11 cellular contexts compared by ENCODE assay signal in the genomic region with DNA sequence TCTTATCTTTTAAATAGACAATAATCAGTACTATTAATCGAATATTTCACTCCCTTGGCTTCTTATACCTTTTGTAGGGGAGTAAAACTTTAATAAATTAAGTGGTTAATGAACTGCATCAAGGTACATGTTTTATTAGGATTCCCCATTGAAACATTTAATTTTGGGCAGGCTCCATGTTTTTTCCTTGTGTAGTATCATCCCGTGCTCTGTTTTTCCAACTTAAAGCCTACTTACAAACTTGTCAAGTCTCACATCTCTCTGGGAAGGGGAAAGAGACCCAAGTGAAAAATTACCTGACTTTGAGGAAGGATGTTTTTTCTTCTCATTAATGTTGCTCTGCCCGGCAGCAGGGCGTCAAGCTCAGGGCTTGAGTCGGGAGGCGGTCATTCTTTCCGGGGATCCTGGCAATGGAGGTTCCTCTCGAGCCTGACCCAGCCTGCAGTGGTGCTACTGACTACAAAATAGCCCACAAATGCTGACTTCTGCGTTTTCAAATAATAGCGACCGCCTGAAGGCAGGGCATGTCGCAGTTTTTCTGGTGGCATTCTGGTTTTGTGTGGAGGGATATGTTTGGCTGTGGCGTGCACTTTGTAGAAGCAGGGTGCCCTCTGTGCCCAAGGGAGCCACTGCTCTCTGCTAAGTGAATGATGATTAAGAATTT. TPM values are rescaled to one million over a fixed set of nuclear protein-coding genes. Genes with fewer than 3 reads are reported as not detected.
DNase-seq lines count a peak whose midpoint lies in the region; ATAC-seq and TF ChIP-seq lines count a peak whose summit lies in the region.
"Had no signal": no experiment of that assay in that cellular context is flagged by ENCODE, and none has a peak within 500 bp of the region (broad histone marks: within the 10 kb centered on the region; RNA-seq: fewer than 3 reads in every experiment).

No MANE protein-coding gene starts in this region.

- no peak overlapping the region for H3K27ac Mint-ChIP-seq in CD4-positive, alpha-beta T cell
- H3K27ac Mint-ChIP-seq in IgD-negative memory B cell = no peak overlapping the region
- H3K27ac Mint-ChIP-seq in naive thymus-derived CD8-positive, alpha-beta T cell = no peak overlapping the region

- POLR2A ChIA-PET in CD4-positive, alpha-beta T cell (lab: Charles Lee) = no interaction called here
- POLR2A ChIA-PET in naive thymus-derived CD8-positive, alpha-beta T cell (lab: Charles Lee) = no interaction called here
- POLR2A ChIA-PET in GM10248 (lab: Yijun Ruan, JAX) = no interaction called here

- peaks cover 79% of the 10 kb centered on the region for H3K27me3 Mint-ChIP-seq in CD4-positive, alpha-beta T cell
- peaks cover 40% of the 10 kb centered on the region for H3K27me3 Mint-ChIP-seq in IgD-negative memory B cell
- H3K27me3 Mint-ChIP-seq in naive thymus-derived CD8-positive, alpha-beta T cell = peaks cover 42 to 69% (median 65%) of the 10 kb centered on the region in 5 donors

- H3K9me3 Mint-ChIP-seq in CD4-positive, alpha-beta T cell = no peaks in the 10 kb centered on the region
- H3K9me3 Mint-ChIP-seq in IgD-negative memory B cell = peaks cover 0 to 2% (median 0%) of the 10 kb centered on the region in 3 donors
- H3K9me3 Mint-ChIP-seq in naive thymus-derived CD8-positive, alpha-beta T cell = peaks cover 0 to 5% (median 0%) of the 10 kb centered on the region in 9 donors

- peaks cover 20% of the 10 kb centered on the region for H3K4me1 Mint-ChIP-seq in CD4-positive, alpha-beta T cell (ENCODE audit: low read depth)
- H3K4me1 Mint-ChIP-seq in IgD-negative memory B cell = peaks cover 5 to 9% (median 6%) of the 10 kb centered on the region in 3 donors
- H3K4me1 Mint-ChIP-seq in naive thymus-derived CD8-positive, alpha-beta T cell = peaks cover 2 to 22% (median 10%) of the 10 kb centered on the region in 4 donors

- CTCF ChIA-PET in CD4-positive, alpha-beta T cell (lab: Charles Lee) = no interaction called here
- CTCF ChIA-PET in GM10248 (lab: Yijun Ruan, JAX) = no interaction called here

- peaks cover 88% of the 10 kb centered on the region for H3K27me3 ChIP-seq in CD4-positive, alpha-beta T cell (ENCODE audit: control insufficient read depth, insufficient read depth, low read length)
- no peaks in the 10 kb centered on the region for H3K27me3 ChIP-seq in endocrine pancreas (ENCODE audit: control insufficient read depth, insufficient read depth, low read length)

- peak overlapping the region; percentile 35 for H3K4me3 Mint-ChIP-seq in CD4-positive, alpha-beta T cell
- peak overlapping the region in 3 of 4 donors; percentile 67 to 93 (median 77) for H3K4me3 Mint-ChIP-seq in IgD-negative memory B cell
- peak overlapping the region in 6 of 10 donors; percentile 8 to 58 (median 39) for H3K4me3 Mint-ChIP-seq in naive thymus-derived CD8-positive, alpha-beta T cell

- H3K4me3 ChIP-seq in endocrine pancreas (ENCODE audit: control insufficient read depth, insufficient read depth, low read length) = peak overlapping the region; percentile 93

- intact Hi-C loops in CD4-positive, alpha-beta T cell (cut with DNase I, micrococcal nuclease) = no loop called here

- H3K9ac ChIP-seq in endocrine pancreas (ENCODE audit: control insufficient read depth, insufficient read depth, low read length) = peak overlapping the region; percentile 61

- DNase-seq in CD4-positive, alpha-beta T cell = no peak
- no peak for DNase-seq in naive thymus-derived CD8-positive, alpha-beta T cell
- DNase-seq in cortex of kidney (lab: John Stamatoyannopoulos, UW) (no peak), GM10248 (ENCODE audit: extremely low spot score) (no peak)
- DNase-seq in activated CD4-positive, alpha-beta T cell treated with anti-CD3 and anti-CD28 coated beads for 4 hours = no peak
- DNase-seq: anterior cingulate cortex; stimulated activated CD4-positive, alpha-beta T cell treated with anti-CD3 and anti-CD28 coated beads, Interleukin-12 subunit alpha, Interleukin-12 subunit beta, amount 100 ng/mL, for 4 hours had no signal

- H3K27ac ChIP-seq in CD4-positive, alpha-beta T cell (ENCODE audit: low read depth, low read length) = no peak overlapping the region

- TF ChIP-seq CTCF in CD4-positive, alpha-beta T cell (IDR thresholded peaks at IDR 0.05) = no peak
- TF ChIP-seq CTCF in GM10248 (IDR thresholded peaks at IDR 0.05; ENCODE audit: control extremely low read depth, extremely low read depth, low read depth, missing control alignments) = no peak

- H3K36me3 Mint-ChIP-seq in CD4-positive, alpha-beta T cell (ENCODE audit: low read depth) = no peaks in the 10 kb centered on the region
- no peaks in the 10 kb centered on the region for H3K36me3 Mint-ChIP-seq in IgD-negative memory B cell
- H3K36me3 Mint-ChIP-seq in naive thymus-derived CD8-positive, alpha-beta T cell = no peaks in the 10 kb centered on the region

- no peaks in the 10 kb centered on the region for H3K36me3 ChIP-seq in endocrine pancreas (ENCODE audit: control insufficient read depth, insufficient read depth, low read length)

- H3K4me1 ChIP-seq in endocrine pancreas (ENCODE audit: control insufficient read depth, insufficient read depth, low read length) = peaks cover 13% of the 10 kb centered on the region

- ATAC-seq in CD4-positive, alpha-beta T cell (ENCODE audit: poor library complexity) = no peak
- no peak for ATAC-seq in naive thymus-derived CD8-positive, alpha-beta T cell
- ATAC-seq in GM21390 (IDR thresholded peaks at IDR 0.05; ENCODE audit: unreplicated experiment) = no peak
- ATAC-seq: activated CD4-positive, CD25-positive, alpha-beta regulatory T cell treated with anti-CD3 and anti-CD28 coated beads, Interleukin-2, amount 50 U/mL, for 24 hours had no signal

- H3K9me3 ChIP-seq in CD4-positive, alpha-beta T cell (ENCODE audit: control insufficient read depth, low read length) = no peaks in the 10 kb centered on the region
- H3K9me3 ChIP-seq in endocrine pancreas (ENCODE audit: control insufficient read depth, low read length) = no peaks in the 10 kb centered on the region

RNA-seq across cellular contexts. Expression of a gene that starts 2.4 kb away (rescaled TPM):
- total RNA-seq in CD4-positive, alpha-beta T cell = under 1 TPM in 1 of 2 experiments, not detected in 1; 0.14 TPM
- 3.2 TPM for polyA plus RNA-seq in IgD-negative memory B cell
- total RNA-seq in naive thymus-derived CD8-positive, alpha-beta T cell = under 1 TPM; 0.47 to 0.60 TPM
- not detected for polyA plus RNA-seq in naive thymus-derived CD8-positive, alpha-beta T cell

RNA-seq across cellular contexts. Expression of a gene that starts 46.1 kb away (rescaled TPM):
- 10 to 100 TPM; 12.1 to 13.4 TPM for total RNA-seq in CD4-positive, alpha-beta T cell
- polyA plus RNA-seq in IgD-negative memory B cell = 6.9 TPM
- total RNA-seq in naive thymus-derived CD8-positive, alpha-beta T cell = 10 to 100 TPM; 29.2 TPM
- polyA plus RNA-seq in naive thymus-derived CD8-positive, alpha-beta T cell = 10 to 100 TPM in 1 of 3 donors, 1 to 10 TPM in 2; 9.1 to 13.7 (median 9.3) TPM
